ENCODE assay signal across 21 cellular contexts in genomic region chr5:107321906-107322305, GRCh38.
"Had no signal": no experiment of that assay in that cellular context is flagged by ENCODE, and none has a peak within 500 bp of the region (broad histone marks: within the 10 kb centered on the region; RNA-seq: fewer than 3 reads in every experiment).

No MANE protein-coding gene starts in this region.

- H3K9me3 Mint-ChIP-seq: dendritic cell treated with granulocyte-macrophage colony-stimulating factor and Interleukin-4, amounts not matched to agents 40 ng/mL and 50 ng/mL, for 4 days; endodermal cell; memory B cell; mesothelial cell of epicardium; natural killer cell; neural crest cell; type B pancreatic cell had no signal

- H3K36me3 Mint-ChIP-seq: memory B cell, mesothelial cell of epicardium, natural killer cell, type B pancreatic cell had no signal

- H3K27me3 ChIP-seq: esophagus muscularis mucosa, gastrocnemius medialis, heart right ventricle, ovary, suprapubic skin, thyroid gland had no signal

- H3K27me3 Mint-ChIP-seq: dendritic cell treated with granulocyte-macrophage colony-stimulating factor and Interleukin-4, amounts not matched to agents 40 ng/mL and 50 ng/mL, for 4 days; type B pancreatic cell had no signal

- H3K4me3 ChIP-seq: esophagus muscularis mucosa, gastrocnemius medialis, heart right ventricle, ovary, suprapubic skin, thyroid gland had no signal

- H3K4me1 ChIP-seq: esophagus muscularis mucosa, gastrocnemius medialis, thyroid gland had no signal

- H3K36me3 ChIP-seq: esophagus muscularis mucosa, gastrocnemius medialis, heart right ventricle, ovary, suprapubic skin, thyroid gland had no signal

- H3K4me3 Mint-ChIP-seq: dendritic cell treated with granulocyte-macrophage colony-stimulating factor and Interleukin-4, amounts not matched to agents 40 ng/mL and 50 ng/mL, for 4 days; endodermal cell; memory B cell; mesothelial cell of epicardium; natural killer cell; neural crest cell; type B pancreatic cell had no signal

- ATAC-seq: gastrocnemius medialis, heart right ventricle, left lobe of liver, natural killer cell, right cardiac atrium had no signal

- DNase-seq: effector CD4-positive, alpha-beta T cell; endodermal cell; gastrocnemius medialis; heart right ventricle; hypothalamus; natural killer cell; ovary; right cardiac atrium; small intestine; stimulated activated CD4-positive, alpha-beta T cell treated with anti-CD3 and anti-CD28 coated beads, Interleukin-12 subunit alpha, Interleukin-12 subunit beta, amount 100 ng/mL, for 4 hours; stimulated activated naive CD4-positive, alpha-beta T cell treated with Interleukin-2 at 50 U/mL for 16 hours; thyroid gland had no signal

- H3K9me3 ChIP-seq: esophagus muscularis mucosa, gastrocnemius medialis, heart right ventricle, ovary, suprapubic skin, thyroid gland had no signal

- H3K27ac Mint-ChIP-seq: dendritic cell treated with granulocyte-macrophage colony-stimulating factor and Interleukin-4, amounts not matched to agents 40 ng/mL and 50 ng/mL, for 4 days; endodermal cell; memory B cell; mesothelial cell of epicardium; natural killer cell; type B pancreatic cell had no signal

- H3K27ac ChIP-seq: epithelial cell of prostate, esophagus muscularis mucosa, gastrocnemius medialis, heart right ventricle, ovary, suprapubic skin, thyroid gland had no signal

- H3K4me1 Mint-ChIP-seq: memory B cell, natural killer cell had no signal
